Comparison of ENCODE assay signal across 26 cellular contexts in the genomic region with DNA sequence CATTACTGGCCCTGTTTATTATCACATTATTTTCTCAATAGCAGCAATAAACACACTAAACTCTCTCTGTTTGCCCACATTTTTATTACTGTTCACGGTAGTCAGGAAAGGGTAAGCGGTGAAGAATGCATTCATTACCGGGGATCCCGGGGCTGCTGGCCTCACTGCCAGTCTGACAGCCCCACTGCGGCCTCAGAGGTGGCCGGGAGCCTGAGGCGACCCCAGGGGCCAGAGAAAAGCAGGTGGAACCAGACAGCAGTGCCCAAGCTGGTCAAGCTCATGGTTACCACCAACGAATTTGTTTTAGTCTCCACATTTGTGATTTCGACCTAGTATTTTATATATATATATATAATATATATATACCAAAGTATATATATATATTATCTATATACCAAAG.
"Had no signal": no experiment of that assay in that cellular context is flagged by ENCODE, and none has a peak within 500 bp of the region (broad histone marks: within the 10 kb centered on the region; RNA-seq: fewer than 3 reads in every experiment).

No MANE protein-coding gene starts in this region.

- H3K9me3 ChIP-seq: colonic mucosa, esophagus muscularis mucosa, esophagus squamous epithelium, gastrocnemius medialis, gastroesophageal sphincter, heart left ventricle, heart right ventricle had no signal

- H3K27me3 Mint-ChIP-seq: dendritic cell treated with granulocyte-macrophage colony-stimulating factor and Interleukin-4, amounts not matched to agents 40 ng/mL and 50 ng/mL, for 4 days; effector memory CD8-positive, alpha-beta T cell had no signal

- H3K4me3 ChIP-seq: colonic mucosa, coronary artery, dorsolateral prefrontal cortex, esophagus muscularis mucosa, esophagus squamous epithelium, gastrocnemius medialis, gastroesophageal sphincter, heart left ventricle, heart right ventricle had no signal

- H3K36me3 ChIP-seq: colonic mucosa, esophagus muscularis mucosa, esophagus squamous epithelium, gastrocnemius medialis, gastroesophageal sphincter, heart left ventricle, heart right ventricle had no signal

- H3K4me1 Mint-ChIP-seq: endodermal cell had no signal

- H3K27ac ChIP-seq: colonic mucosa, coronary artery, dorsolateral prefrontal cortex, epithelial cell of prostate, esophagus muscularis mucosa, esophagus squamous epithelium, foreskin keratinocyte, gastrocnemius medialis, gastroesophageal sphincter, heart left ventricle, heart right ventricle had no signal

- H3K9me3 Mint-ChIP-seq: dendritic cell treated with granulocyte-macrophage colony-stimulating factor and Interleukin-4, amounts not matched to agents 40 ng/mL and 50 ng/mL, for 4 days; endodermal cell had no signal

- H3K27ac Mint-ChIP-seq: dendritic cell treated with granulocyte-macrophage colony-stimulating factor and Interleukin-4, amounts not matched to agents 40 ng/mL and 50 ng/mL, for 4 days; effector memory CD8-positive, alpha-beta T cell; endodermal cell had no signal

- H3K27me3 ChIP-seq: colonic mucosa, dorsolateral prefrontal cortex, esophagus muscularis mucosa, esophagus squamous epithelium, foreskin keratinocyte, gastrocnemius medialis, gastroesophageal sphincter, heart right ventricle had no signal

- H3K4me1 ChIP-seq: colonic mucosa, esophagus muscularis mucosa, gastrocnemius medialis, gastroesophageal sphincter, heart left ventricle, heart right ventricle had no signal

- H3K4me3 Mint-ChIP-seq: dendritic cell treated with granulocyte-macrophage colony-stimulating factor and Interleukin-4, amounts not matched to agents 40 ng/mL and 50 ng/mL, for 4 days; effector memory CD8-positive, alpha-beta T cell; endodermal cell had no signal

- DNase-seq: colonic mucosa; cortex of kidney; dermis blood vessel endothelial cell; dorsolateral prefrontal cortex; effector CD4-positive, alpha-beta T cell; effector CD8-positive, alpha-beta T cell; effector memory CD4-positive, alpha-beta T cell; effector memory CD8-positive, alpha-beta T cell; endodermal cell; erythroblast; esophagus squamous epithelium; foreskin fibroblast; foreskin keratinocyte; foreskin melanocyte; gastrocnemius medialis; glutamatergic neuron; head of caudate nucleus; heart left ventricle; heart right ventricle had no signal

- FAIRE-seq: endometrium, endothelial cell of umbilical vein had no signal
